Comparison of ENCODE assay signal across 8 cellular contexts in genomic region chr5:81749562-81750307, GRCh38. TPM values are rescaled to one million over a fixed set of nuclear protein-coding genes. Genes with fewer than 3 reads are reported as not detected.
A peak's percentile ranks its signal among the peaks of the same experiment; 100 is the strongest.
DNase-seq lines count a peak whose midpoint lies in the region; ATAC-seq, FAIRE-seq and TF ChIP-seq lines count a peak whose summit lies in the region.

No MANE protein-coding gene starts in this region.

- in situ Hi-C loops in GM12878 (cut with MboI), result loop anchor here (5.0 kb wide), 1 partner anchor 242 kb away; no protein-coding TSS in a partner anchor

- H3K36me3 Mint-ChIP-seq in T-helper 1 cell treated with Interleukin-12 subunit alpha and Interleukin-12 subunit beta and Interleukin-4 antibody, amounts not matched to agents 30 μg/mL and 1 μg/mL, for 36 hours (ENCODE audit: low read depth), result peaks cover 10% of the 10 kb centered on the region

- intact Hi-C loops in GM12878 (cut with micrococcal nuclease; ENCODE audit: unreplicated experiment), result loop anchor here (2.0 to 10.0 kb wide), 5 partner anchors 119 to 475 kb away; no protein-coding TSS in a partner anchor

- H3K9me3 ChIP-seq in GM12878 (replicated peaks; ENCODE audit: control insufficient read depth, insufficient read depth, low read length) (no peaks in the 10 kb centered on the region), keratinocyte (ENCODE audit: control insufficient read depth, low read depth, low read length) (no peaks in the 10 kb centered on the region)

- no peaks in the 10 kb centered on the region for H3K9me3 Mint-ChIP-seq in T-helper 1 cell treated with Interleukin-12 subunit alpha and Interleukin-12 subunit beta and Interleukin-4 antibody, amounts not matched to agents 30 μg/mL and 1 μg/mL, for 36 hours

- peak overlapping the region; percentile 91; the same call in 1 of the 2 replicates for H3K4me2 ChIP-seq in GM12878 (ENCODE audit: control insufficient read depth, insufficient read depth)
- peak overlapping the region; percentile 78 for H3K4me2 ChIP-seq in keratinocyte (ENCODE audit: control insufficient read depth, extremely low read depth, insufficient read depth, low read depth, low read length)

- peak overlapping the region; percentile 90 for H3K4me3 Mint-ChIP-seq in T-helper 1 cell treated with Interleukin-12 subunit alpha and Interleukin-12 subunit beta and Interleukin-4 antibody, amounts not matched to agents 30 μg/mL and 1 μg/mL, for 36 hours

- H3K4me3 ChIP-seq in GM12878 (peak overlapping the region; percentile 68), keratinocyte (ENCODE audit: control insufficient read depth in 2 of 3, extremely low read depth in 1 of 3, insufficient read depth in 2 of 3, low read depth in 1 of 3, low read length in 3 of 3) (peak overlapping the region; percentile 38 to 70 (median 44))

- H3K4me1 Mint-ChIP-seq in T-helper 1 cell treated with Interleukin-12 subunit alpha and Interleukin-12 subunit beta and Interleukin-4 antibody, amounts not matched to agents 30 μg/mL and 1 μg/mL, for 36 hours (ENCODE audit: low read depth), result peaks cover 22% of the 10 kb centered on the region

- FAIRE-seq in GM12878 (lab: Jason Lieb, UNC), result peak; percentile 80
- no peak for FAIRE-seq in keratinocyte (lab: Jason Lieb, UNC)

- H3K4me1 ChIP-seq in GM12878 (ENCODE audit: control insufficient read depth, insufficient read depth, low read length) (peaks cover 17% of the 10 kb centered on the region), keratinocyte (ENCODE audit: control insufficient read depth, extremely low read depth, insufficient read depth, low read length) (peaks cover 11% of the 10 kb centered on the region)

- H3K36me3 ChIP-seq in GM12878 (ENCODE audit: control insufficient read depth in 2 of 2, insufficient read depth in 2 of 2, low read length in 1 of 2) (no peaks in the 10 kb centered on the region), keratinocyte (ENCODE audit: control insufficient read depth in 2 of 2, extremely low read depth in 1 of 2, insufficient read depth in 2 of 2, low read length in 2 of 2) (no peaks in the 10 kb centered on the region)

- H3K79me2 ChIP-seq in GM12878 (ENCODE audit: control insufficient read depth, insufficient read depth, low read length), result peaks cover 56% of the 10 kb centered on the region
- no peaks in the 10 kb centered on the region for H3K79me2 ChIP-seq in keratinocyte (ENCODE audit: control insufficient read depth, insufficient read depth, low read length)

- SMC1A ChIA-PET in GM12878 (lab: Charles Lee; ENCODE audit: uncharacterized antibody, unreplicated experiment), result interaction anchor here (0.8 to 6.7 kb wide), 9 partner anchors 9 to 418 kb away, joined by 3 to 56 read pairs (median 6); no protein-coding TSS in a partner anchor

- no TSS peak for BruUV-seq in GM12878 (replicated peaks; lab: Mats Ljungman, UMichigan)

- peak; percentile 24 for DNase-seq in AG20443 (ENCODE audit: low spot score)
- DNase-seq in GM12878 (ENCODE audit: low read depth, low spot score), result peak; percentile 69
- no peak for DNase-seq in keratinocyte (ENCODE audit: low read depth, low spot score)
- peak in 3 of 4 experiments; percentile 14 to 31 (median 30) for DNase-seq in stimulated activated CD4-positive, alpha-beta T cell treated with anti-CD3 and anti-CD28 coated beads, Interleukin-1b, Interleukin-23, amount 100 ng/mL, for 24 hours (ENCODE audit: low read depth in 4 of 4, low spot score in 1 of 4)
- no peak for DNase-seq in mesenteric fat pad (ENCODE audit: low spot score)

- H3K27ac Mint-ChIP-seq in T-helper 1 cell treated with Interleukin-12 subunit alpha and Interleukin-12 subunit beta and Interleukin-4 antibody, amounts not matched to agents 30 μg/mL and 1 μg/mL, for 36 hours, result peak overlapping the region; percentile 91

- H3K9ac ChIP-seq in GM12878 (ENCODE audit: control insufficient read depth, insufficient read depth, low read length) (peak overlapping the region; percentile 48), keratinocyte (ENCODE audit: control insufficient read depth, extremely low read depth, insufficient read depth, low read length) (no peak overlapping the region)

- H3K27ac ChIP-seq in GM12878 (ENCODE audit: control insufficient read depth, insufficient read depth) (peak overlapping the region; percentile 72), keratinocyte (ENCODE audit: control insufficient read depth, insufficient read depth, low read length) (no peak overlapping the region)

- TF ChIP-seq POLR2A in GM12878 (IDR thresholded peaks at IDR 0.05; ENCODE audit: low read depth, low read length), result peak; percentile 68

- peaks cover 46% of the 10 kb centered on the region for H3K27me3 Mint-ChIP-seq in T-helper 1 cell treated with Interleukin-12 subunit alpha and Interleukin-12 subunit beta and Interleukin-4 antibody, amounts not matched to agents 30 μg/mL and 1 μg/mL, for 36 hours (ENCODE audit: low read depth)

- H3K27me3 ChIP-seq in GM12878 (replicated peaks in 1 of 2; ENCODE audit: control insufficient read depth in 2 of 2, insufficient read depth in 2 of 2, low read length in 1 of 2) (no peaks in the 10 kb centered on the region), keratinocyte (ENCODE audit: control insufficient read depth, extremely low read depth, insufficient read depth, low read length) (no peaks in the 10 kb centered on the region)

- TF ChIP-seq CTCF in GM12878 (IDR thresholded peaks at IDR 0.05 in 2 of 3, conservative IDR thresholded peaks at IDR 0.05 in 1 of 3; ENCODE audit: control insufficient read depth in 2 of 3, extremely low read depth in 1 of 3, insufficient read depth in 1 of 3, low read depth in 3 of 3, low read length in 3 of 3) (peak in 1 of 3 experiments; percentile 13; a peak in 1 of 6 replicates), keratinocyte (optimal IDR thresholded peaks at IDR 0.05 in 1 of 3, IDR thresholded peaks at IDR 0.05 in 1 of 3, conservative IDR thresholded peaks at IDR 0.05 in 1 of 3; ENCODE audit: extremely low read depth in 1 of 3, insufficient read depth in 2 of 3, low read length in 3 of 3) (no peak)

- CTCF ChIA-PET in GM12878 (lab: Yijun Ruan, JAX), result interaction anchor here (0.9 to 3.5 kb wide), 8 partner anchors 89 to 416 kb away, joined by 3 to 23 read pairs (median 5); no protein-coding TSS in a partner anchor

- dilution Hi-C loops in keratinocyte (cut with MboI; ENCODE audit: extremely low pct_ligation_motif_present, low sequenced_read_pairs), result no loop called here

- peak; percentile 69 to 86 for TF ChIP-seq EP300 in GM12878 (IDR thresholded peaks at IDR 0.05; ENCODE audit: borderline replicate concordance in 1 of 2, control insufficient read depth in 1 of 2, low read depth in 2 of 2, low read length in 2 of 2)

- TF ChIP-seq RAD21 in GM12878 (IDR thresholded peaks at IDR 0.05; ENCODE audit: insufficient read depth, low read depth, low read length), result peak; percentile 29; the same call in 1 of the 2 replicates

- under 1% methylated on average over 33 of the region's 61 CpGs for WGBS in GM12878 (ENCODE audit: insufficient coverage, insufficient replicate concordance, low lambda C conversion rate, missing lambda C conversion rate)

- no peaks in the 10 kb centered on the region for H3K9me1 ChIP-seq in keratinocyte (ENCODE audit: control insufficient read depth, extremely low read depth, insufficient read depth, low read length)

- H4K20me1 ChIP-seq in GM12878 (ENCODE audit: control insufficient read depth, insufficient read depth) (no peaks in the 10 kb centered on the region), keratinocyte (ENCODE audit: control insufficient read depth, extremely low read depth, insufficient read depth, low read length) (no peaks in the 10 kb centered on the region)

- RAD21 ChIA-PET in GM12878 (lab: Charles Lee; ENCODE audit: unreplicated experiment), result interaction anchor here (0.8 to 5.8 kb wide), 14 partner anchors 12 to 418 kb away, joined by 3 to 79 read pairs (median 4); no protein-coding TSS in a partner anchor

- ATAC-seq in GM19023 (IDR thresholded peaks at IDR 0.05; ENCODE audit: unreplicated experiment) (peak; percentile 33), HG03159 (IDR thresholded peaks at IDR 0.05; ENCODE audit: unreplicated experiment) (peak; percentile 46), GM12878 (peak; percentile 65)

- H2AFZ ChIP-seq in GM12878 (ENCODE audit: control insufficient read depth, low read depth, low read length), result peak overlapping the region; percentile 54
- peak overlapping the region; percentile 30 for H2AFZ ChIP-seq in keratinocyte (ENCODE audit: control insufficient read depth, low read length)

- POLR2A ChIA-PET in GM12878 (lab: Charles Lee), result interaction anchor here (0.5 to 3.2 kb wide), 10 partner anchors 9 to 419 kb away, joined by 3 to 35 read pairs (median 4); no protein-coding TSS in a partner anchor

TF ChIP-seq in GM12878, 131 proteins besides CTCF, POLR2A, EP300 and RAD21 (continues in another document):
- TF ChIP-seq STAT1 (conservative IDR thresholded peaks at IDR 0.05) (no peak), KLF5 (IDR thresholded peaks at IDR 0.05; ENCODE audit: partially characterized antibody) (no peak), JUND (IDR thresholded peaks at IDR 0.05; ENCODE audit: low read depth, low read length) (no peak)

RNA-seq across cellular contexts. Expression of gene SSBP2, which starts 1.2 kb away (rescaled TPM):
- total RNA-seq in GM12878 (2013; cell fraction: nucleolus; rRNA removed), result 167 and 185 TPM in 2 replicates
- 52.2 and 58.7 TPM in 2 replicates for total RNA-seq in GM12878 (2014; rRNA removed)
- total RNA-seq in GM12878 (2014; rRNA removed; fragmentation: Illumina TruSeq; extraction: Trizol), result 64.4 and 65.7 TPM in 2 replicates
- 59.3 and 62.8 TPM in 2 replicates for total RNA-seq in GM12878 (2021)
- 34.2 TPM for polyA plus RNA-seq in GM12878 (2011; ENCODE audit: low read depth)
- 132 and 152 TPM in 2 replicates for polyA plus RNA-seq in GM12878 (2011; rRNA removed)
- polyA plus RNA-seq in GM12878 (2011; cell fraction: cytosol; rRNA removed), result 88.3 and 91.2 TPM in 2 replicates
- polyA plus RNA-seq in GM12878 (2011; cell fraction: nucleus; rRNA removed), result 92.4 and 118 TPM in 2 replicates
- 43.3 and 59.1 TPM in 2 replicates for polyA plus RNA-seq in GM12878 (2012)
- 111 and 113 TPM in 2 replicates for polyA plus RNA-seq in GM12878 (2014; fragmentation: Illumina TruSeq; extraction: Trizol)
- polyA plus RNA-seq in GM12878 (2014; fragmentation: Nextera tagmentation; extraction: Ambion mirVana), result 100 to 1,000 TPM; 117 to 120 TPM
- 62.7 and 72.3 TPM in 2 replicates for polyA plus RNA-seq in GM12878 (2014; rRNA removed)
- 100 to 1,000 TPM; 110 to 127 TPM for polyA plus RNA-seq in GM12878 (2016; fragmentation: Nextera tagmentation; extraction: Ambion mirVana)
- 99.2 and 111 TPM in 2 replicates for polyA minus RNA-seq in GM12878 (2011; rRNA and poly(A)+ RNA removed)
- 25.3 and 26.0 TPM in 2 replicates for polyA minus RNA-seq in GM12878 (2011; cell fraction: cytosol; rRNA and poly(A)+ RNA removed)
- polyA minus RNA-seq in GM12878 (2011; cell fraction: nucleus; rRNA and poly(A)+ RNA removed), result 60.6 and 80.0 TPM in 2 replicates
- 7.9 to 34.2 TPM (median 14.6 TPM) in 3 replicates for polyA plus RNA-seq in keratinocyte
- polyA plus RNA-seq in keratinocyte (2011; ENCODE audit: low read depth), result 14.9 TPM
- polyA plus RNA-seq in keratinocyte (2011; cell fraction: cytosol; rRNA removed), result 14.0 and 25.3 TPM in 2 replicates
- polyA plus RNA-seq in keratinocyte (2011; cell fraction: nucleus; rRNA removed), result 24.4 and 28.5 TPM in 2 replicates
- polyA plus RNA-seq in keratinocyte (2012; ENCODE audit: low replicate concordance), result 5.2 and 27.8 TPM in 2 replicates
- polyA minus RNA-seq in keratinocyte, result 3.9 to 41.0 TPM (median 20.2 TPM) in 3 replicates
- 16.7 TPM for polyA minus RNA-seq in keratinocyte (2011; cell fraction: cytosol; rRNA and poly(A)+ RNA removed)
- polyA minus RNA-seq in keratinocyte (2011; cell fraction: nucleus; rRNA and poly(A)+ RNA removed), result 12.1 and 19.0 TPM in 2 replicates
- 29.0 TPM for total RNA-seq in mesenteric fat pad

Comparison
In these comparisons a context has a peak if more than half of its experiments do, and no peak if none do; other contexts are left out.
1. DNase-seq: peak in AG20443 (single experiment), GM12878 (single experiment) and stimulated activated CD4-positive, alpha-beta T cell treated with anti-CD3 and anti-CD28 coated beads, Interleukin-1b, Interleukin-23, amount 100 ng/mL, for 24 hours (3 of 4); none in keratinocyte (single experiment) and mesenteric fat pad (single experiment).
2. Peak in every context shown above with its lines, with median percentiles within 50 percentile points of each other: ATAC-seq.